In the genomic region with DNA sequence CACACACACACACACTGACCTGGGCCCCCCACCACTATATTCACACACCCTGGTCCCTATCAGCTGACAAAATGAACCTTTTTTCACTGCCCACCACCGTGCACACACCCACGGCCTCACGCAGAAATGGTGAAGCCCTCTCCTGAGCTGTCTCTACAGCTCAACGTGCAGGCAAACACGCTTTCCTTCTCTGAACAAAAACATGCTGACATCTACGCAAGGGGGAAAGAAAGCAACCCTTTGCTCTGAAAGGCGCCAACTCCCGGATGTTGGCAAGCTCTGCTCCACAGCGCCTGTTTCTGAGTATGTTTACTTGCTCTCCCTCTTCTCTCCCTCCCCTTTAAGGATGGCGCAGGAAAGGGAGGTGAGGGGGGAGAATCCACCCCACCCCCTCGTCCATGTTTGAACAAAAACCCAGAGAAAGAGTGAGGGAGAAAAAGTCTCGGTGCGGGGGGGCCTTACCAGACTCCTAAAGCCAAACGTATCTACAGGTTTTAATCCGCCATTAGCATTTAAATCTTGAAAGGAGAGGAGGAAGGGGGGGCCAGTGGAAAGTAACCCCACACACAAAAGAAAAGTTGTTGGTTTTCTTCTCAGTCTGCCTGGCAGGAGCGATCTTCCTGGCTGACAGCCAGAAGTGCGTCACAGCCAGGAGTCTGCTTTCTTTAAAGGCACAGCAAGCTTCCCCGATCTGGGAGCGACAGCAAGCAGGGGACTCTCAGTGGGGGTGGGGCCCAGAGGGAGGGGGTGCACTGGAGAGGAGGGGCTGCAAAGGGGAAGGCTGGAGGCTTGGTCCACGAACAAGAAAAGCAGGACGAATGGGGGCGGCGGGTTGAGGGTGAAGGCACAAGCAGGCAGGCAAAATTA, we compare ENCODE assay signal across 1 cellular context.
A peak's percentile ranks its signal among the peaks of the same experiment; 100 is the strongest.
TF ChIP-seq lines count a peak whose summit lies in the region.

No MANE protein-coding gene starts in this region.

TF ChIP-seq in K562, 482 proteins besides CTCF, POLR2A, EP300 and RAD21 (continued from another document):
- TF ChIP-seq RBBP5 (IDR thresholded peaks at IDR 0.05; ENCODE audit: borderline replicate concordance, insufficient read depth, low read length, poor library complexity, severe bottlenecking), result no peak
- no peak for TF ChIP-seq RCOR1 (IDR thresholded peaks at IDR 0.05; ENCODE audit: borderline replicate concordance in 1 of 2, low read depth in 2 of 2, low read length in 2 of 2)
- TF ChIP-seq FOXM1 (IDR thresholded peaks at IDR 0.05; ENCODE audit: low read depth), result peak; percentile 70
- no peak for TF ChIP-seq FOXM1 (CRISPR knock-in tag; IDR thresholded peaks at IDR 0.05; ENCODE audit: low read depth)
- TF ChIP-seq PHF8 (IDR thresholded peaks at IDR 0.05; ENCODE audit: borderline replicate concordance, low read length), result peak; percentile 30; the same call in 1 of the 2 replicates
- TF ChIP-seq ZNF24 (IDR thresholded peaks at IDR 0.05), result no peak
- TF ChIP-seq, protein P1, sequence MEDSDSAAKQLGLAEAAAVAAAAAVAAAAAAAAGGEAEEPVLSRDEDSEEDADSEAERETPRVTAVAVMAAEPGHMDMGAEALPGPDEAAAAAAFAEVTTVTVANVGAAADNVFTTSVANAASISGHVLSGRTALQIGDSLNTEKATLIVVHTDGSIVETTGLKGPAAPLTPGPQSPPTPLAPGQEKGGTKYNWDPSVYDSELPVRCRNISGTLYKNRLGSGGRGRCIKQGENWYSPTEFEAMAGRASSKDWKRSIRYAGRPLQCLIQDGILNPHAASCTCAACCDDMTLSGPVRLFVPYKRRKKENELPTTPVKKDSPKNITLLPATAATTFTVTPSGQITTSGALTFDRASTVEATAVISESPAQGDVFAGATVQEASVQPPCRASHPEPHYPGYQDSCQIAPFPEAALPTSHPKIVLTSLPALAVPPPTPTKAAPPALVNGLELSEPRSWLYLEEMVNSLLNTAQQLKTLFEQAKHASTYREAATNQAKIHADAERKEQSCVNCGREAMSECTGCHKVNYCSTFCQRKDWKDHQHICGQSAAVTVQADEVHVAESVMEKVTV (CRISPR knock-in tag; IDR thresholded peaks at IDR 0.05), result no peak
- TF ChIP-seq, protein P2, sequence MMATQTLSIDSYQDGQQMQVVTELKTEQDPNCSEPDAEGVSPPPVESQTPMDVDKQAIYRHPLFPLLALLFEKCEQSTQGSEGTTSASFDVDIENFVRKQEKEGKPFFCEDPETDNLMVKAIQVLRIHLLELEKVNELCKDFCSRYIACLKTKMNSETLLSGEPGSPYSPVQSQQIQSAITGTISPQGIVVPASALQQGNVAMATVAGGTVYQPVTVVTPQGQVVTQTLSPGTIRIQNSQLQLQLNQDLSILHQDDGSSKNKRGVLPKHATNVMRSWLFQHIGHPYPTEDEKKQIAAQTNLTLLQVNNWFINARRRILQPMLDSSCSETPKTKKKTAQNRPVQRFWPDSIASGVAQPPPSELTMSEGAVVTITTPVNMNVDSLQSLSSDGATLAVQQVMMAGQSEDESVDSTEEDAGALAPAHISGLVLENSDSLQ (IDR thresholded peaks at IDR 0.05), result peak; percentile 54
- TF ChIP-seq XRCC4 (IDR thresholded peaks at IDR 0.05; ENCODE audit: extremely low read depth, insufficient read depth, insufficient read length), result no peak
- TF ChIP-seq, protein P3, sequence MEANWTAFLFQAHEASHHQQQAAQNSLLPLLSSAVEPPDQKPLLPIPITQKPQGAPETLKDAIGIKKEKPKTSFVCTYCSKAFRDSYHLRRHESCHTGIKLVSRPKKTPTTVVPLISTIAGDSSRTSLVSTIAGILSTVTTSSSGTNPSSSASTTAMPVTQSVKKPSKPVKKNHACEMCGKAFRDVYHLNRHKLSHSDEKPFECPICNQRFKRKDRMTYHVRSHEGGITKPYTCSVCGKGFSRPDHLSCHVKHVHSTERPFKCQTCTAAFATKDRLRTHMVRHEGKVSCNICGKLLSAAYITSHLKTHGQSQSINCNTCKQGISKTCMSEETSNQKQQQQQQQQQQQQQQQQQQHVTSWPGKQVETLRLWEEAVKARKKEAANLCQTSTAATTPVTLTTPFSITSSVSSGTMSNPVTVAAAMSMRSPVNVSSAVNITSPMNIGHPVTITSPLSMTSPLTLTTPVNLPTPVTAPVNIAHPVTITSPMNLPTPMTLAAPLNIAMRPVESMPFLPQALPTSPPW (CRISPR knock-in tag; IDR thresholded peaks at IDR 0.05), result peak; percentile 99
- no peak for TF ChIP-seq CBX1 (IDR thresholded peaks at IDR 0.05; ENCODE audit: low read depth)
- peak; percentile 52; the same call in 1 of the 2 replicates for TF ChIP-seq ATF7 (IDR thresholded peaks at IDR 0.05)
- TF ChIP-seq, protein P4, sequence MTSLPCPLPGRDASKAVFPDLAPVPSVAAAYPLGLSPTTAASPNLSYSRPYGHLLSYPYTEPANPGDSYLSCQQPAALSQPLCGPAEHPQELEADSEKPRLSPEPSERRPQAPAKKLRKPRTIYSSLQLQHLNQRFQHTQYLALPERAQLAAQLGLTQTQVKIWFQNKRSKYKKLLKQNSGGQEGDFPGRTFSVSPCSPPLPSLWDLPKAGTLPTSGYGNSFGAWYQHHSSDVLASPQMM (CRISPR knock-in tag; IDR thresholded peaks at IDR 0.05), result no peak
- no peak for TF ChIP-seq SMC3 (conservative IDR thresholded peaks at IDR 0.05; ENCODE audit: insufficient read depth, low read depth, low read length)
- TF ChIP-seq RBM22 (IDR thresholded peaks at IDR 0.05; ENCODE audit: low read depth, low read length, poor library complexity, severe bottlenecking), result no peak
- TF ChIP-seq L3MBTL2 (IDR thresholded peaks at IDR 0.05), result peak; percentile 29; the same call in 1 of the 2 replicates
- TF ChIP-seq SMAD1 (IDR thresholded peaks at IDR 0.05; ENCODE audit: low read depth, low read length, partially characterized antibody), result no peak
- TF ChIP-seq BRD4 (IDR thresholded peaks at IDR 0.05), result peak; percentile 52; the same call in 1 of the 2 replicates
- TF ChIP-seq SAP30 (IDR thresholded peaks at IDR 0.05; ENCODE audit: borderline replicate concordance, insufficient read depth, low read depth, low read length, poor library complexity, severe bottlenecking), result peak; percentile 22
- TF ChIP-seq HEY1 (CRISPR knock-in tag; IDR thresholded peaks at IDR 0.05; ENCODE audit: borderline replicate concordance), result 0 out of 2 replicates have a peak, but pooled peaks have one; percentile 51
- TF ChIP-seq GATAD2B (IDR thresholded peaks at IDR 0.05; ENCODE audit: borderline replicate concordance), result no peak
- TF ChIP-seq OTX1 (CRISPR knock-in tag; IDR thresholded peaks at IDR 0.05), result 0 out of 2 replicates have a peak, but pooled peaks have one; percentile 34
TF ChIP-seq in K562: peak in this region for 44.
